ENCODE assay signal across 8 cellular contexts in the genomic region with DNA sequence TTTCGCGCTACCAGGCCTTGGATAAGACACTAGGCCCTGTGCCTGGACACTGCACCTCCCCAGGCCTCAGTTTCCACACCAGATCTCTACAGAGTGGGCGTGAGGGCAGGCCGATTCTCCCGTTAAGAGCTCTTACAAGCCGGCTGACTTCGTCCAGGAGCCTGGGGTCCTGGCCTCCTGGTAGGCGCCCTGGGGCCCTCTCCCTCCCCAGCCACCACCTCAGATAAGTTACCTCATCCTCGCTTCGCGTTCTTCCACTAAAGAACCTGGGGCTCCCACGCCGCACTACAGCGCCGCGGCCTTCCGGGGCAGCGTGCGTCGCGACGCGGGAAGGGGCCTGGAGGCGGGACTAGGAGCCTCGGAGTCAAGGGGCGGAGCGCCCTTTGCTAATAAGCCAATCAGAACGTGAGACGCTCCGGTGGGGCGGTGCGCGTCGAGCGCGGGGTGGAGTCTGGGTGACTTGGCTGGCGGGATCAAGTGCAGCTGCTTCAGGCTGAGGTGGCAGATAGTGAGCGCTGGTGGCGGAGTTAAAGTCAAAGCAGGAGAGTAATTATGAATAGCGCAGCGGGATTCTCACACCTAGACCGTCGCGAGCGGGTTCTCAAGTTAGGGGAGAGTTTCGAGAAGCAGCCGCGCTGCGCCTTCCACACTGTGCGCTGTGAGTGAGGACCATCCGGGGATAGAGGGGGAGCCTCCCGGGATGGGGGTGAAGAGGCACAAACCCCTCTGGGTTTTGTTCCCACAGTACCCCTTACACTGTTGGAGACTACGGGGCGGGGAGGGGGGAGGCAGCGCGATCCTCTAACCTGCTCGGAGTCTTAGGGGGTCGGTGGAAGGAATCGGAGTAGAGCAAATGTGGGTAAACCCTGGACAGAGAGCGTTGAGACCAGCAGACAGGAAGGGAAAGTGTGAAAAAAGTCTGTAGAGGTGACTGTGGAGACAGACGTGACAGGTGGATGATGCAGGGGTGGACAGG. TPM values are rescaled to one million over a fixed set of nuclear protein-coding genes. Genes with fewer than 3 reads are reported as not detected.
A peak's percentile ranks its signal among the peaks of the same experiment; 100 is the strongest.
DNase-seq lines count a peak whose midpoint lies in the region; ATAC-seq, FAIRE-seq and TF ChIP-seq lines count a peak whose summit lies in the region.

Gene EAF2, plus strand, starts transcription at position 476 of the 976 bp plus-strand sequence. Its CDS starts 77 bp downstream, at position 553.
Gene IQCB1, minus strand, starts transcription at position 327 of the 976 bp plus-strand sequence. CDS start 6,100 bp downstream, outside the sequence.

- H3K4me3 ChIP-seq in heart right ventricle, result peak within 1 kb of the TSS; percentile 57 to 91 (median 74)
- peak within 1 kb of the TSS; percentile 79 for H3K4me3 ChIP-seq in upper lobe of right lung

- no peaks in the 10 kb centered on the region for H3K27me3 Mint-ChIP-seq in T-cell

- ATAC-seq in HG02840 (IDR thresholded peaks at IDR 0.05; ENCODE audit: low FRiP score, unreplicated experiment), result peak; percentile 98
- ATAC-seq in T-cell (replicated peaks in 1 of 4), result peak; percentile 97 to 100 (median 98)
- peak; percentile 100 for ATAC-seq in heart right ventricle
- peak; percentile 100 for ATAC-seq in upper lobe of right lung

- peak; percentile 99 for FAIRE-seq in GM12891 (lab: Jason Lieb, UNC)

- no peaks in the 10 kb centered on the region for H3K27me3 ChIP-seq in heart right ventricle
- H3K27me3 ChIP-seq in upper lobe of right lung, result no peaks in the 10 kb centered on the region

- no peaks in the 10 kb centered on the region for H3K9me3 ChIP-seq in heart right ventricle
- no peaks in the 10 kb centered on the region for H3K9me3 ChIP-seq in upper lobe of right lung

- peak within 1 kb of the TSS; percentile 91 to 95 for H3K27ac Mint-ChIP-seq in T-cell

- TF ChIP-seq POLR2A in GM12891 (IDR thresholded peaks at IDR 0.05; ENCODE audit: low read depth, low read length), result peak; percentile 94

- H3K27ac ChIP-seq in adipose tissue (ENCODE audit: low read depth, low read length) (peak within 1 kb of the TSS; percentile 35), heart right ventricle (peak within 1 kb of the TSS in 9 of 10 donors; percentile 57 to 90 (median 74)), upper lobe of right lung (peak within 1 kb of the TSS; percentile 85)

- DNase-seq in GM12891 (ENCODE audit: insufficient read length, low spot score) (peak; percentile 82), NCI-H1436 treated with DMSO at 0.1 percent for 48 hours (lab: John Stamatoyannopoulos, UW) (peak; percentile 92), T-cell (peak; percentile 89 to 97 (median 94)), heart right ventricle (peak; percentile 96), posterior cingulate gyrus (peak; percentile 91 to 100 (median 97)), upper lobe of right lung (peak; percentile 98)

- H3K4me1 ChIP-seq in heart right ventricle (peaks cover 0 to 25% (median 19%) of the 10 kb centered on the region in 9 donors), upper lobe of right lung (peaks cover 17% of the 10 kb centered on the region)

- POLR2A ChIA-PET in T-cell (lab: Charles Lee), result interaction anchor here in 1 of 2 donors (0.6 to 1.0 kb wide), 6 partner anchors 14 to 582 kb away, joined by 3 to 7 read pairs (median 4); partner anchors contain the start of genes FAM162A, GOLGB1 and HCLS1

- CTCF ChIA-PET in T-cell (lab: Charles Lee), result interaction anchor here in 1 of 2 donors (0.6 to 0.8 kb wide), 2 partner anchors 10 to 175 kb away, joined by 3 read pairs; partner anchors contain the start of gene HCLS1

- TF ChIP-seq CTCF in heart right ventricle (IDR thresholded peaks at IDR 0.05) (peak in 3 of 9 donors; percentile 21 to 36 (median 33)), upper lobe of right lung (IDR thresholded peaks at IDR 0.05) (no peak)

- H3K36me3 ChIP-seq in heart right ventricle (peaks cover 0 to 29% (median 0%) of the 10 kb centered on the region in 9 donors), upper lobe of right lung (peaks cover 5% of the 10 kb centered on the region)

- 0% methylated on average over 61 of the region's 61 CpGs for WGBS in adipose tissue, 3 donors
- 0% methylated on average over 61 of the region's 61 CpGs for WGBS in heart right ventricle, 2 donors

- peak within 1 kb of the TSS; percentile 90 to 98 (median 95) for H3K4me3 Mint-ChIP-seq in T-cell

- peaks cover 51 to 57% (median 56%) of the 10 kb centered on the region in 3 donors for H3K4me1 Mint-ChIP-seq in T-cell

- intact Hi-C loops in heart right ventricle (cut with DNase I), result loop anchor here in 1 of 10 donors (5.0 kb wide), 1 partner anchor 83 kb away; no protein-coding TSS in a partner anchor
- intact Hi-C loops in posterior cingulate gyrus (cut with DNase I), result loop anchor here (5.0 to 10.0 kb wide), 2 partner anchors 90 to 547 kb away; partner anchors contain the start of genes FAM162A, GOLGB1 and MIX23
- intact Hi-C loops in upper lobe of right lung (cut with DNase I), result no loop called here

- H3K36me3 Mint-ChIP-seq in T-cell, result peaks cover 20% of the 10 kb centered on the region

- H3K9me3 Mint-ChIP-seq in T-cell, result no peaks in the 10 kb centered on the region

TF ChIP-seq in GM12891, 5 proteins besides CTCF, POLR2A, EP300 and RAD21:
- peak; percentile 45; the same call in 1 of the 2 replicates for TF ChIP-seq POU2F2 (IDR thresholded peaks at IDR 0.05; ENCODE audit: low read depth, low read length)
- TF ChIP-seq POLR2AphosphoS5 (IDR thresholded peaks at IDR 0.05; ENCODE audit: low read depth, low read length), result peak; percentile 92
- TF ChIP-seq SPI1 (IDR thresholded peaks at IDR 0.05; ENCODE audit: low read depth, low read length), result no peak
- peak; percentile 88 for TF ChIP-seq TAF1 (IDR thresholded peaks at IDR 0.05; ENCODE audit: low read depth, low read length)
- peak; percentile 32 for TF ChIP-seq PAX5 (IDR thresholded peaks at IDR 0.05; ENCODE audit: insufficient read depth, low read length, severe bottlenecking)
TF ChIP-seq in GM12891: peak in this region for 4.

RNA-seq across cellular contexts. Expression of gene EAF2, which starts in this region (rescaled TPM):
- polyA plus RNA-seq in GM12891 (2012; ENCODE audit: low read depth, missing spikeins), result 35.5 TPM
- total RNA-seq in T-cell, result 1 to 10 TPM; 4.4 to 9.2 (median 5.4) TPM
- 1 to 10 TPM; 3.0 to 6.6 (median 5.4) TPM for polyA plus RNA-seq in adipose tissue
- 1 to 10 TPM; 1.8 to 7.0 (median 3.3) TPM for total RNA-seq in heart right ventricle
- 1 to 10 TPM; 3.7 to 7.4 TPM for polyA plus RNA-seq in heart right ventricle
- total RNA-seq in upper lobe of right lung, result 4.8 TPM

RNA-seq across cellular contexts. Expression of gene IQCB1, which starts in this region (rescaled TPM):
- 29.3 TPM for polyA plus RNA-seq in GM12891 (2012; ENCODE audit: low read depth, missing spikeins)
- total RNA-seq in T-cell, result 10 to 100 TPM; 24.9 to 44.5 (median 25.9) TPM
- 10 to 100 TPM in 1 of 3 donors, 1 to 10 TPM in 2; 7.9 to 12.7 (median 7.9) TPM for polyA plus RNA-seq in adipose tissue
- total RNA-seq in heart right ventricle, result 1 to 10 TPM; 4.9 to 9.9 (median 7.1) TPM
- polyA plus RNA-seq in heart right ventricle, result 1 to 10 TPM; 5.1 to 9.8 TPM
- total RNA-seq in upper lobe of right lung, result 14.5 TPM

Comparison
In these comparisons a context has a peak if more than half of its experiments do, and no peak if none do; other contexts are left out.
1. Peak in every context shown above with its lines: DNase-seq, ATAC-seq, H3K4me3 ChIP-seq and H3K27ac ChIP-seq.
2. H3K27ac ChIP-seq: peak in every context shown above with its lines; median percentile 85 in upper lobe of right lung; 74 in heart right ventricle; 35 in adipose tissue.